Comparison of ENCODE assay signal across 8 cellular contexts in genomic region chr7:66395128-66395571, GRCh38.
DNase-seq lines count a peak whose midpoint lies in the region; FAIRE-seq and TF ChIP-seq lines count a peak whose summit lies in the region.
"Not testable (repeated sequence)": the region's sequence is repeated elsewhere in the genome, so short reads cannot be mapped to it uniquely, and the experiment has no call there.

No MANE protein-coding gene starts in this region.

- H3K4me1 ChIP-seq in adipocyte (ENCODE audit: control insufficient read depth, insufficient read depth, low read length); keratinocyte (ENCODE audit: control insufficient read depth, extremely low read depth, insufficient read depth, low read length); smooth muscle cell (ENCODE audit: low read depth): not testable (repeated sequence)

- not testable (repeated sequence) for H3K27ac ChIP-seq in AG04450 (ENCODE audit: low read depth, low read length)
- peak overlapping the region; percentile 26 for H3K27ac ChIP-seq in keratinocyte (ENCODE audit: control insufficient read depth, insufficient read depth, low read length)
- H3K27ac ChIP-seq in smooth muscle cell (ENCODE audit: low read depth): peak overlapping the region; percentile 24

- not testable (repeated sequence) for H3K4me2 ChIP-seq in keratinocyte (ENCODE audit: control insufficient read depth, extremely low read depth, insufficient read depth, low read depth, low read length); smooth muscle cell

- POLR2A ChIA-PET in AG04450 (lab: Yijun Ruan, JAX): not testable (repeated sequence)

- 39% methylated on average over 3 of the region's 3 CpGs for WGBS in smooth muscle cell (ENCODE audit: low lambda C conversion rate)

- not testable (repeated sequence) for H3K27me3 ChIP-seq in AG04450 (ENCODE audit: control insufficient read depth, insufficient read depth, low read length); adipocyte (replicated peaks; ENCODE audit: control insufficient read depth, insufficient read depth, low read length); keratinocyte (ENCODE audit: control insufficient read depth, extremely low read depth, insufficient read depth, low read length); smooth muscle cell (ENCODE audit: low read depth)

- H3K9me3 ChIP-seq in AG04450 (ENCODE audit: control insufficient read depth, insufficient read depth, low read length); adipocyte (ENCODE audit: control insufficient read depth, low read length); keratinocyte (ENCODE audit: control insufficient read depth, low read depth, low read length); smooth muscle cell (replicated peaks; ENCODE audit: low read depth): not testable (repeated sequence)

- H3K9ac ChIP-seq in adipocyte (ENCODE audit: low read length); keratinocyte (ENCODE audit: control insufficient read depth, extremely low read depth, insufficient read depth, low read length); smooth muscle cell (ENCODE audit: low read depth): not testable (repeated sequence)

- H3K9me1 ChIP-seq in keratinocyte (ENCODE audit: control insufficient read depth, extremely low read depth, insufficient read depth, low read length): not testable (repeated sequence)

- FAIRE-seq in keratinocyte (lab: Jason Lieb, UNC): peak; percentile 23

- H3K36me3 ChIP-seq in adipocyte (ENCODE audit: control insufficient read depth, insufficient read depth, low read length, severe bottlenecking); keratinocyte (ENCODE audit: control insufficient read depth in 2 of 2, extremely low read depth in 1 of 2, insufficient read depth in 2 of 2, low read length in 2 of 2); smooth muscle cell (ENCODE audit: low read depth): not testable (repeated sequence)

- H3K4me3 ChIP-seq in AG04450 (ENCODE audit: low read depth, low read length); adipocyte (ENCODE audit: low read length); choroid plexus epithelial cell (ENCODE audit: low read depth, low read length); keratinocyte (ENCODE audit: control insufficient read depth in 2 of 3, extremely low read depth in 1 of 3, insufficient read depth in 2 of 3, low read depth in 1 of 3, low read length in 3 of 3); smooth muscle cell: not testable (repeated sequence)

- TF ChIP-seq CTCF in AG04450 (IDR thresholded peaks at IDR 0.05; ENCODE audit: low read depth, low read length); choroid plexus epithelial cell (conservative IDR thresholded peaks at IDR 0.05; ENCODE audit: low read depth, low read length); keratinocyte (optimal IDR thresholded peaks at IDR 0.05 in 1 of 3, IDR thresholded peaks at IDR 0.05 in 1 of 3, conservative IDR thresholded peaks at IDR 0.05 in 1 of 3; ENCODE audit: extremely low read depth in 1 of 3, insufficient read depth in 2 of 3, low read length in 3 of 3); smooth muscle cell (IDR thresholded peaks at IDR 0.05; ENCODE audit: borderline replicate concordance, insufficient read depth, poor library complexity, severe bottlenecking): not testable (repeated sequence)

- not testable (repeated sequence) for H3F3A ChIP-seq in smooth muscle cell (ENCODE audit: low read depth)

- H3K79me2 ChIP-seq in keratinocyte (ENCODE audit: control insufficient read depth, insufficient read depth, low read length); smooth muscle cell (ENCODE audit: low read depth): not testable (repeated sequence)

- not testable (repeated sequence) for H2AFZ ChIP-seq in keratinocyte (ENCODE audit: control insufficient read depth, low read length); smooth muscle cell (ENCODE audit: low read depth)

- H4K20me1 ChIP-seq in keratinocyte (ENCODE audit: control insufficient read depth, extremely low read depth, insufficient read depth, low read length); smooth muscle cell (ENCODE audit: low read depth): not testable (repeated sequence)

- dilution Hi-C loops in keratinocyte (cut with MboI; ENCODE audit: extremely low pct_ligation_motif_present, low sequenced_read_pairs): not testable (repeated sequence)

- DNase-seq in AG04450 (ENCODE audit: low read depth, low spot score): peak; percentile 23
- DNase-seq in H4 (ENCODE audit: low spot score): peak; percentile 54
- DNase-seq in NCI-H226: peak; percentile 47
- peak; percentile 49 for DNase-seq in adipocyte (ENCODE audit: low read depth)
- DNase-seq in choroid plexus epithelial cell (ENCODE audit: low read depth): peak; percentile 58
- DNase-seq in fibroblast of peridontal ligament (ENCODE audit: extremely low read depth): peak; percentile 75
- not testable (repeated sequence) for DNase-seq in keratinocyte (ENCODE audit: low read depth, low spot score); smooth muscle cell (lab: John Stamatoyannopoulos, UW; ENCODE audit: unreplicated experiment)

- CTCF ChIA-PET in AG04450 (lab: Charles Lee): not testable (repeated sequence)
